ENCODE assay signal across 8 cellular contexts in genomic region chr9:19379283-19379682, GRCh38. TPM values are rescaled to one million over a fixed set of nuclear protein-coding genes. Genes with fewer than 3 reads are reported as not detected.
DNase-seq lines count a peak whose midpoint lies in the region; ATAC-seq and TF ChIP-seq lines count a peak whose summit lies in the region.

No MANE protein-coding gene starts in this region.

- peak overlapping the region; percentile 90 for H3K4me3 ChIP-seq in HUES6 (ENCODE audit: low read depth, low read length)
- peak overlapping the region; percentile 80 for H3K4me3 ChIP-seq in mesendoderm (ENCODE audit: low read length)

- H3K27me3 Mint-ChIP-seq in brain = peaks cover 14% of the 10 kb centered on the region

- ATAC-seq in GM19023 (IDR thresholded peaks at IDR 0.05; ENCODE audit: unreplicated experiment) = no peak

- H3K4me2 ChIP-seq in mesendoderm (ENCODE audit: low read length) = peak overlapping the region; percentile 47

- H3K23ac ChIP-seq in mesendoderm (ENCODE audit: low read length) = no peak overlapping the region

- no peak overlapping the region for H2BK15ac ChIP-seq in mesendoderm (replicated peaks; ENCODE audit: low read depth)

- WGBS in mesendoderm (ENCODE audit: extremely low coverage, insufficient coverage, low lambda C conversion rate) = no CpG with 5 or more reads among the region's 12 CpGs

- no peak overlapping the region for H4K8ac ChIP-seq in mesendoderm (ENCODE audit: low read depth, low read length)

- no peak overlapping the region for H4K5ac ChIP-seq in mesendoderm (ENCODE audit: low read length)

- H2BK5ac ChIP-seq in mesendoderm (ENCODE audit: low read length) = no peak overlapping the region

- H3K79me2 ChIP-seq in mesendoderm (ENCODE audit: control insufficient read depth, insufficient read depth, low read length) = peaks cover 27% of the 10 kb centered on the region

- H3K36me3 Mint-ChIP-seq in brain = peaks cover 54% of the 10 kb centered on the region

- peaks cover 2% of the 10 kb centered on the region for H3K79me1 ChIP-seq in mesendoderm (ENCODE audit: low read length)

- peak overlapping the region; percentile 91 for H3K56ac ChIP-seq in mesendoderm (ENCODE audit: low read length)

- in situ Hi-C loops in GM13976 (cut with MboI; ENCODE audit: low sequenced_read_pairs, unreplicated experiment) = no loop called here

- peak overlapping the region; percentile 97 for H3K18ac ChIP-seq in mesendoderm (ENCODE audit: low read length)

- peaks cover 54% of the 10 kb centered on the region for H3K4me1 Mint-ChIP-seq in brain

- peak overlapping the region; percentile 73 for H3K4ac ChIP-seq in mesendoderm (ENCODE audit: low read depth, low read length)

- peak overlapping the region; percentile 95 for H3K9ac ChIP-seq in HUES6 (ENCODE audit: low read length)
- peak overlapping the region; percentile 94 for H3K9ac ChIP-seq in mesendoderm (ENCODE audit: low read length)

- peak; percentile 8 for DNase-seq in mesendoderm
- no peak for DNase-seq in HuH-7 (ENCODE audit: low spot score)
- DNase-seq in DMS79 treated with DMSO at 0.1 percent for 48 hours (lab: John Stamatoyannopoulos, UW) = no peak
- no peak for DNase-seq in GM13976 (ENCODE audit: low spot score)

- peaks cover 55% of the 10 kb centered on the region for H3K36me3 ChIP-seq in HUES6 (ENCODE audit: control insufficient read depth, insufficient read depth, low read length)
- peaks cover 16% of the 10 kb centered on the region for H3K36me3 ChIP-seq in mesendoderm (ENCODE audit: control insufficient read depth, insufficient read depth, low read length)

- H3K4me3 Mint-ChIP-seq in brain = peak overlapping the region; percentile 98 to 100 (median 98)

- peaks cover 0 to 4% (median 0%) of the 10 kb centered on the region in 5 experiments for H3K9me3 Mint-ChIP-seq in brain

- no peak overlapping the region for H2AK5ac ChIP-seq in mesendoderm (ENCODE audit: low read length)

- H3K4me1 ChIP-seq in HUES6 (ENCODE audit: control insufficient read depth, insufficient read depth, low read length) = no peaks in the 10 kb centered on the region; the same call in 1 of the 2 replicates
- H3K4me1 ChIP-seq in mesendoderm (ENCODE audit: control insufficient read depth, low read depth, low read length) = no peaks in the 10 kb centered on the region

- no peaks in the 10 kb centered on the region for H3K9me3 ChIP-seq in HUES6 (ENCODE audit: control insufficient read depth, insufficient read depth, low read depth, low read length)

- H3K27me3 ChIP-seq in HUES6 (ENCODE audit: control insufficient read depth, insufficient read depth, low read length) (no peaks in the 10 kb centered on the region), mesendoderm (ENCODE audit: insufficient read depth, low read length, poor library complexity) (no peaks in the 10 kb centered on the region)

- peak overlapping the region; percentile 96 for H3K27ac ChIP-seq in 22Rv1
- H3K27ac ChIP-seq in HUES6 (ENCODE audit: low read depth, low read length) = peak overlapping the region; percentile 93
- peak overlapping the region; percentile 18 for H3K27ac ChIP-seq in mesendoderm (ENCODE audit: low read depth, low read length)

- no peak overlapping the region for H2BK120ac ChIP-seq in mesendoderm (ENCODE audit: low read depth, low read length)

- H3K27ac Mint-ChIP-seq in brain = peak overlapping the region; percentile 98 to 100 (median 99)

- no peak for TF ChIP-seq CTCF in 22Rv1 (IDR thresholded peaks at IDR 0.05)
- TF ChIP-seq CTCF in brain (conservative IDR thresholded peaks at IDR 0.05) = no peak
- TF ChIP-seq CTCF in GM13976 (IDR thresholded peaks at IDR 0.05; ENCODE audit: borderline replicate concordance, control extremely low read depth, extremely low read depth, insufficient read depth, missing control alignments) = no peak

RNA-seq across cellular contexts. Expression of gene RPS6, which starts 0.8 kb away (rescaled TPM):
- 2,180 TPM for polyA plus RNA-seq in brain (ENCODE audit: insufficient read depth, low read depth, low replicate concordance)
- polyA plus RNA-seq in mesendoderm (2013, experiment 1 of 2) = 2,824 TPM
- polyA plus RNA-seq in mesendoderm (2013, experiment 2 of 2) = 2,906 TPM

RNA-seq across cellular contexts. Expression of gene ACER2, which starts 29.5 kb away (rescaled TPM):
- 4.1 TPM for polyA plus RNA-seq in brain (ENCODE audit: insufficient read depth, low read depth, low replicate concordance)
- polyA plus RNA-seq in mesendoderm (2013, experiment 1 of 2) = 2.3 TPM
- polyA plus RNA-seq in mesendoderm (2013, experiment 2 of 2) = 2.0 TPM

Comparison
In these comparisons a context has a peak if more than half of its experiments do, and no peak if none do; other contexts are left out.
1. H3K27ac ChIP-seq: peak in every context shown above with its lines; median percentile 96 in 22Rv1; 93 in HUES6; 18 in mesendoderm.